Comparison of ENCODE assay signal across 18 cellular contexts in genomic region chr12:68140576-68140975, GRCh38. TPM values are rescaled to one million over a fixed set of nuclear protein-coding genes. Genes with fewer than 3 reads are reported as not detected.
DNase-seq lines count a peak whose midpoint lies in the region; FAIRE-seq and TF ChIP-seq lines count a peak whose summit lies in the region.
"Had no signal": no experiment of that assay in that cellular context is flagged by ENCODE, and none has a peak within 500 bp of the region (broad histone marks: within the 10 kb centered on the region; RNA-seq: fewer than 3 reads in every experiment).

No MANE protein-coding gene starts in this region.

- intact Hi-C loops in activated CD4-positive, alpha-beta T cell treated with anti-CD3 and anti-CD28 coated beads, Interleukin-2, amount 10 ng/mL, durations not matched to agents 24 days and 14 days (cut with micrococcal nuclease): no loop called here

- peaks cover 21% of the 10 kb centered on the region for H3K9me3 Mint-ChIP-seq in activated CD4-positive, alpha-beta T cell treated with anti-CD3 and anti-CD28 coated beads, Interleukin-2, amount 10 ng/mL, durations not matched to agents 24 days and 14 days
- H3K9me3 Mint-ChIP-seq: CD8-positive, alpha-beta memory T cell had no signal

- TF ChIP-seq POLR2A in GM12892 (IDR thresholded peaks at IDR 0.05; ENCODE audit: low read depth, low read length): no peak

- H3K36me3 Mint-ChIP-seq in activated CD4-positive, alpha-beta T cell treated with anti-CD3 and anti-CD28 coated beads, Interleukin-2, amount 10 ng/mL, durations not matched to agents 24 days and 14 days (ENCODE audit: low read depth): peaks cover 8% of the 10 kb centered on the region

- H3K4me3 Mint-ChIP-seq in activated CD4-positive, alpha-beta T cell treated with anti-CD3 and anti-CD28 coated beads, Interleukin-2, amount 10 ng/mL, durations not matched to agents 24 days and 14 days: no peak overlapping the region

- FAIRE-seq in GM12892 (lab: Jason Lieb, UNC): no peak

- H3K4me1 Mint-ChIP-seq in activated CD4-positive, alpha-beta T cell treated with anti-CD3 and anti-CD28 coated beads, Interleukin-2, amount 10 ng/mL, durations not matched to agents 24 days and 14 days: peaks cover 55% of the 10 kb centered on the region

- no peaks in the 10 kb centered on the region for H3K27me3 Mint-ChIP-seq in activated CD4-positive, alpha-beta T cell treated with anti-CD3 and anti-CD28 coated beads, Interleukin-2, amount 10 ng/mL, durations not matched to agents 24 days and 14 days

- DNase-seq in activated CD4-positive, alpha-beta T cell treated with anti-CD3 and anti-CD28 coated beads, Interleukin-2, amount 10 ng/mL, durations not matched to agents 24 days and 14 days: no peak
- DNase-seq in activated CD4-positive, alpha-beta T cell treated with anti-CD3 and anti-CD28 coated beads for 1 hour: no peak
- DNase-seq in NCI-H1694 treated with DMSO at 0.1 percent for 48 hours (lab: John Stamatoyannopoulos, UW) (peak; percentile 72), NCI-H69 (lab: John Stamatoyannopoulos, UW) (peak; percentile 88), GM12892 (ENCODE audit: insufficient read length) (no peak)
- DNase-seq in effector CD4-positive, alpha-beta T cell: no peak
- no peak for DNase-seq in stimulated activated CD4-positive, alpha-beta T cell treated with anti-CD3 and anti-CD28 coated beads, Interleukin-4, amount 100 ng/mL, for 1 hour
- DNase-seq: C1 segment of cervical spinal cord; CD8-positive, alpha-beta memory T cell; GF-D8; GM23248; IMR-90; NCI-H1436 treated with DMSO at 0.1 percent for 48 hours; NCI-H510A; PC-3 had no signal

- H3K27ac Mint-ChIP-seq in activated CD4-positive, alpha-beta T cell treated with anti-CD3 and anti-CD28 coated beads, Interleukin-2, amount 10 ng/mL, durations not matched to agents 24 days and 14 days: peak overlapping the region; percentile 34

RNA-seq across cellular contexts. Expression of gene IFNG, which starts 19.0 kb away (rescaled TPM):
- total RNA-seq in activated CD4-positive, alpha-beta T cell treated with anti-CD3 and anti-CD28 coated beads, Interleukin-2, amount 10 ng/mL, durations not matched to agents 24 days and 14 days: 279 and 285 TPM in 2 replicates
- polyA plus RNA-seq in GM12892 (2012; ENCODE audit: missing spikeins): not detected
- total RNA-seq: GM23248, HT1080, IMR-90, M059J, PC-3 had no signal
- polyA plus RNA-seq: A549, GM23248, IMR-90 had no signal

Comparison
In these comparisons a context has a peak if more than half of its experiments do, and no peak if none do; other contexts are left out.
1. DNase-seq: peak in NCI-H1694 treated with DMSO at 0.1 percent for 48 hours (single experiment) and NCI-H69 (single experiment); none in activated CD4-positive, alpha-beta T cell treated with anti-CD3 and anti-CD28 coated beads, Interleukin-2, amount 10 ng/mL, durations not matched to agents 24 days and 14 days (single experiment), activated CD4-positive, alpha-beta T cell treated with anti-CD3 and anti-CD28 coated beads for 1 hour (single experiment), effector CD4-positive, alpha-beta T cell (single experiment), stimulated activated CD4-positive, alpha-beta T cell treated with anti-CD3 and anti-CD28 coated beads, Interleukin-4, amount 100 ng/mL, for 1 hour (single experiment) and GM12892 (single experiment).